ENCODE assay signal across 1 cellular context in the genomic region with DNA sequence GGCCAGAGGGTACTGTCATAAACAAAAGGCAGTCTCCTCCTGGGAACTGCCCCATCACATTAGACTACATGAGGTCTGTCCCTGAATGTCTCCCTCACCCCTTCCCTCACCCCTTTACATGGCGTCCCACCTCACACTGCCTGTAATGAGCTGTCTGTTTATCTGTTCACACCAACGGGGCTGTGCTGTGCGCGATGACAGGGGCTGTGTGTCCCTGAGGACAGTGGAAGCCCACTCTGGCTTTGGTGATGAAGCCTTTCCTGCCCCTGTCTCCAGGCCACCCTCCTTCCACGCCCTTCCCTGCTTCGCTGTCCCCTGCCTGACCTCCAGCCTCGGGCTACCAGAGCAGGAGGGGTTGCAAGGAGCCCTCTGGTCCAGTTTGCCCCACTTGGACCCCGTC.
TF ChIP-seq lines count a peak whose summit lies in the region.

No MANE protein-coding gene starts in this region.

TF ChIP-seq in HepG2, 621 proteins besides CTCF, POLR2A, EP300 and RAD21:
- TF ChIP-seq ZNF768 (CRISPR knock-in tag; IDR thresholded peaks at IDR 0.05) (peak; percentile 62; the same call in 1 of the 2 replicates), ZNF773 (CRISPR knock-in tag; IDR thresholded peaks at IDR 0.05; ENCODE audit: borderline replicate concordance) (no peak)
